15 cellular contexts compared by ENCODE assay signal in the genomic region with DNA sequence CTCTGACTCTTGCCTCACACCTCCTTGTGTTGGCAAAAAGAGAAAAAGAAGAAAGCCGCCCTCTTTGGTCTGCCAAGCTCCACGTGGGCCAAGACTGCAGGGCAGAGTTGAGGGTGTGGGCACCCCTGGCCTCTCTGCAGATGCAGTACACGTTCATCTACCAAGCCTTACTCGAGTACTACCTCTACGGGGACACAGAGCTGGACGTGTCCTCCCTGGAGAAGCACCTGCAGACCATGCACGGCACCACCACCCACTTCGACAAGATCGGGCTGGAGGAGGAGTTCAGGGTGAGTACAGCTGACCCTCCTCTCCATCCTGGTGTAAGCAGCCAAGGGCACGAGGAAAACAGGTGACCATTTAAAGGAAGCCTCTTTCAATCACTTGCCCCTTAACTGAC. TPM values are rescaled to one million over a fixed set of nuclear protein-coding genes. Genes with fewer than 3 reads are reported as not detected.
DNase-seq lines count a peak whose midpoint lies in the region; ATAC-seq, FAIRE-seq and TF ChIP-seq lines count a peak whose summit lies in the region.
"Had no signal": no experiment of that assay in that cellular context is flagged by ENCODE, and none has a peak within 500 bp of the region (broad histone marks: within the 10 kb centered on the region; RNA-seq: fewer than 3 reads in every experiment).

No MANE protein-coding gene starts in this region.

- peaks cover 0 to 6% (median 0%) of the 10 kb centered on the region in 7 donors for H3K9me3 Mint-ChIP-seq in CD14-positive monocyte
- no peaks in the 10 kb centered on the region for H3K9me3 Mint-ChIP-seq in endothelial cell (ENCODE audit: unreplicated experiment)
- H3K9me3 Mint-ChIP-seq: CD8-positive, alpha-beta memory T cell had no signal

- H3K4me1 Mint-ChIP-seq in CD14-positive monocyte: peaks cover 25% of the 10 kb centered on the region
- H3K4me1 Mint-ChIP-seq in endothelial cell (ENCODE audit: unreplicated experiment): peaks cover 27% of the 10 kb centered on the region

- no peak for TF ChIP-seq POLR2A in Peyer's patch (IDR thresholded peaks at IDR 0.05)

- H3K36me3 ChIP-seq in Peyer's patch: peaks cover 0 to 89% (median 0%) of the 10 kb centered on the region in 3 donors

- intact Hi-C loops in CD14-positive monocyte (cut with micrococcal nuclease) (loop anchor here in 1 of 2 donors (10.0 kb wide), 1 partner anchor 55 kb away; the partner anchor contains the start of gene MKI67), sciatic nerve (cut with DNase I) (no loop called here)

- FAIRE-seq in D721Med (lab: Jason Lieb, UNC): no peak
- FAIRE-seq: G401.6 had no signal

- no peaks in the 10 kb centered on the region for H3K9me3 ChIP-seq in Peyer's patch

- H3K27ac Mint-ChIP-seq in CD14-positive monocyte (peak overlapping the region in 5 of 7 donors; percentile 45 to 89 (median 63)), endothelial cell (ENCODE audit: unreplicated experiment) (no peak overlapping the region)

- H3K27ac ChIP-seq in Peyer's patch (no peak overlapping the region), substantia nigra (ENCODE audit: low read depth, low read length, poor library complexity, severe bottlenecking) (no peak overlapping the region)
- H3K27ac ChIP-seq: GM23248 had no signal

- no peak overlapping the region for H3K4me3 Mint-ChIP-seq in CD14-positive monocyte
- H3K4me3 Mint-ChIP-seq in endothelial cell (ENCODE audit: unreplicated experiment): peak overlapping the region; percentile 76

- H3K27me3 ChIP-seq in Peyer's patch: no peaks in the 10 kb centered on the region

- no peak overlapping the region for H3K4me3 ChIP-seq in Peyer's patch
- H3K4me3 ChIP-seq: GM23248, K562 had no signal

- ATAC-seq in sciatic nerve (no peak), GM18861 (IDR thresholded peaks at IDR 0.05; ENCODE audit: unreplicated experiment) (no peak)

- H3K36me3 Mint-ChIP-seq in CD14-positive monocyte (peaks cover 96 to 100% of the 10 kb centered on the region in 2 donors), endothelial cell (ENCODE audit: low read depth, unreplicated experiment) (peaks cover 78% of the 10 kb centered on the region)

- peaks cover 0 to 12% (median 7%) of the 10 kb centered on the region in 4 donors for H3K4me1 ChIP-seq in Peyer's patch

- H3K27me3 Mint-ChIP-seq in CD14-positive monocyte (ENCODE audit: low read depth in 3 of 3) (peaks cover 0 to 3% (median 3%) of the 10 kb centered on the region in 3 donors), endothelial cell (ENCODE audit: unreplicated experiment) (peaks cover 12% of the 10 kb centered on the region)
- H3K27me3 Mint-ChIP-seq: CD8-positive, alpha-beta memory T cell had no signal

- DNase-seq in CD14-positive monocyte (ENCODE audit: low spot score): peak; percentile 34
- peak in 2 of 3 donors; percentile 11 to 45 for DNase-seq in Peyer's patch
- no peak for DNase-seq in endothelial cell (ENCODE audit: low spot score)
- peak; percentile 48 for DNase-seq in sciatic nerve (ENCODE audit: low spot score)
- DNase-seq in D721Med (ENCODE audit: insufficient read length, low spot score): no peak
- DNase-seq in substantia nigra (lab: John Stamatoyannopoulos, UW): no peak
- DNase-seq: CD8-positive, alpha-beta memory T cell; DND-41; GM23248; NCI-H1417 treated with DMSO at 0.1 percent for 48 hours; NK-92 treated with Interleukin-12 subunit alpha and Interleukin-12 subunit beta, amount 100 ng/mL, for 24 hours; OCI-M1 had no signal

- no peak for TF ChIP-seq CTCF in CD14-positive monocyte (IDR thresholded peaks at IDR 0.05)
- TF ChIP-seq CTCF in Peyer's patch (IDR thresholded peaks at IDR 0.05): no peak
- no peak for TF ChIP-seq CTCF in endothelial cell (IDR thresholded peaks at IDR 0.05; ENCODE audit: unreplicated experiment)
- no peak for TF ChIP-seq CTCF in D721Med (IDR thresholded peaks at IDR 0.05; ENCODE audit: insufficient read depth, missing control alignments)

RNA-seq across cellular contexts. Expression of gene MKI67, which starts 56.1 kb away (rescaled TPM):
- under 1 TPM in 1 of 2 donors, not detected in 1; 0.02 TPM for polyA plus RNA-seq in CD14-positive monocyte
- total RNA-seq in Peyer's patch: 10 to 100 TPM; 11.9 to 74.3 (median 18.9) TPM
- 19.7 TPM for total RNA-seq in endothelial cell (ENCODE audit: unreplicated experiment)
- total RNA-seq in sciatic nerve: 1.3 TPM

Comparison
In these comparisons a context has a peak if more than half of its experiments do, and no peak if none do; other contexts are left out.
1. DNase-seq: peak in CD14-positive monocyte (single experiment), Peyer's patch (2 of 3) and sciatic nerve (single experiment); none in endothelial cell (single experiment), D721Med (single experiment) and substantia nigra (0 of 49).